In genomic region chr14:79543966-79544365, GRCh38 we compare ENCODE assay signal across 8 cellular contexts.
DNase-seq lines count a peak whose midpoint lies in the region; ATAC-seq and TF ChIP-seq lines count a peak whose summit lies in the region.

No MANE protein-coding gene starts in this region.

- no peak overlapping the region for H3K4me3 Mint-ChIP-seq in Calu3 (ENCODE audit: low read depth, unreplicated experiment)

- no peak overlapping the region for H3K9ac ChIP-seq in Karpas-422 (ENCODE audit: low read length)

- no peaks in the 10 kb centered on the region for H3K27me3 ChIP-seq in Karpas-422 (ENCODE audit: low read length)

- no peaks in the 10 kb centered on the region for H3K36me3 Mint-ChIP-seq in Calu3 (ENCODE audit: insufficient read depth, unreplicated experiment)
- no peaks in the 10 kb centered on the region for H3K36me3 Mint-ChIP-seq in activated naive CD4-positive, alpha-beta T cell treated with anti-CD3 and anti-CD28 coated beads, Interleukin-2, amount 50 U/mL, for 72 hours

- no peak overlapping the region for H3K27ac Mint-ChIP-seq in Calu3 (ENCODE audit: unreplicated experiment)
- H3K27ac Mint-ChIP-seq in activated naive CD4-positive, alpha-beta T cell treated with anti-CD3 and anti-CD28 coated beads, Interleukin-2, amount 50 U/mL, for 72 hours, result no peak overlapping the region

- H3K4me1 ChIP-seq in Karpas-422 (ENCODE audit: low read length), result no peaks in the 10 kb centered on the region

- BruUV-seq in Calu3 (replicated peaks; lab: Mats Ljungman, UMichigan), result no TSS peak

- CTCF ChIA-PET in Calu3 (lab: Charles Lee), result no interaction called here

- ATAC-seq in GM21737 (IDR thresholded peaks at IDR 0.05; ENCODE audit: unreplicated experiment), result no peak
- no peak for ATAC-seq in activated naive CD4-positive, alpha-beta T cell treated with anti-CD3 and anti-CD28 coated beads, Interleukin-2, amount 50 U/mL, for 72 hours

- intact Hi-C loops in Calu3 (cut with micrococcal nuclease; ENCODE audit: unreplicated experiment), result no loop called here

- H3K27ac ChIP-seq in Karpas-422 (ENCODE audit: low read length), result no peak overlapping the region
- no peak overlapping the region for H3K27ac ChIP-seq in substantia nigra (ENCODE audit: low read depth, low read length, poor library complexity, severe bottlenecking)

- H3K4me2 ChIP-seq in Karpas-422 (ENCODE audit: low read depth, low read length, poor library complexity, severe bottlenecking), result no peak overlapping the region

- H3K9me3 Mint-ChIP-seq in Calu3 (ENCODE audit: low read depth, unreplicated experiment), result peaks cover 2% of the 10 kb centered on the region
- H3K9me3 Mint-ChIP-seq in activated naive CD4-positive, alpha-beta T cell treated with anti-CD3 and anti-CD28 coated beads, Interleukin-2, amount 50 U/mL, for 72 hours, result peaks cover 16 to 26% of the 10 kb centered on the region in 2 donors

- H3K27me3 Mint-ChIP-seq in Calu3 (ENCODE audit: unreplicated experiment), result no peaks in the 10 kb centered on the region

- H2AFZ ChIP-seq in Karpas-422 (ENCODE audit: low read length), result no peak overlapping the region

- DNase-seq in Calu3 (no peak), Karpas-422 (peak; percentile 65), dermis blood vessel endothelial cell (peak; percentile 44), myocyte (ENCODE audit: low read depth) (peak; percentile 37), NCI-H2107 treated with DMSO at 0.1 percent for 48 hours (lab: John Stamatoyannopoulos, UW; ENCODE audit: unreplicated experiment) (no peak), substantia nigra (lab: John Stamatoyannopoulos, UW) (no peak)
- no peak for DNase-seq in activated naive CD4-positive, alpha-beta T cell treated with anti-CD3 and anti-CD28 coated beads, Interleukin-2, amount 50 U/mL, for 72 hours (ENCODE audit: low spot score in 2 of 2)

- no peaks in the 10 kb centered on the region for H3K4me1 Mint-ChIP-seq in Calu3 (ENCODE audit: low read depth, unreplicated experiment)

- H3K4me3 ChIP-seq in Karpas-422 (ENCODE audit: low read length), result no peak overlapping the region

- H3K79me2 ChIP-seq in Karpas-422 (ENCODE audit: low read length), result no peaks in the 10 kb centered on the region

- no peaks in the 10 kb centered on the region for H3K36me3 ChIP-seq in Karpas-422 (ENCODE audit: insufficient read depth, low read length)

- TF ChIP-seq CTCF in Calu3 (IDR thresholded peaks at IDR 0.05; ENCODE audit: unreplicated experiment), result peak; percentile 24

- no peaks in the 10 kb centered on the region for H3K9me2 ChIP-seq in Karpas-422 (replicated peaks; ENCODE audit: insufficient read depth, low read length)

- H3K9me3 ChIP-seq in Karpas-422 (ENCODE audit: low read length), result no peaks in the 10 kb centered on the region

- H4K20me1 ChIP-seq in Karpas-422 (ENCODE audit: insufficient read depth, low read depth, low read length), result no peaks in the 10 kb centered on the region

Comparison
In these comparisons a context has a peak if more than half of its experiments do, and no peak if none do; other contexts are left out.
1. DNase-seq: peak in Karpas-422 (single experiment), dermis blood vessel endothelial cell (single experiment) and myocyte (single experiment); none in Calu3 (single experiment), NCI-H2107 treated with DMSO at 0.1 percent for 48 hours (single experiment), substantia nigra (0 of 49) and activated naive CD4-positive, alpha-beta T cell treated with anti-CD3 and anti-CD28 coated beads, Interleukin-2, amount 50 U/mL, for 72 hours (0 of 2).